ENCODE assay signal across 1 cellular context in the genomic region with DNA sequence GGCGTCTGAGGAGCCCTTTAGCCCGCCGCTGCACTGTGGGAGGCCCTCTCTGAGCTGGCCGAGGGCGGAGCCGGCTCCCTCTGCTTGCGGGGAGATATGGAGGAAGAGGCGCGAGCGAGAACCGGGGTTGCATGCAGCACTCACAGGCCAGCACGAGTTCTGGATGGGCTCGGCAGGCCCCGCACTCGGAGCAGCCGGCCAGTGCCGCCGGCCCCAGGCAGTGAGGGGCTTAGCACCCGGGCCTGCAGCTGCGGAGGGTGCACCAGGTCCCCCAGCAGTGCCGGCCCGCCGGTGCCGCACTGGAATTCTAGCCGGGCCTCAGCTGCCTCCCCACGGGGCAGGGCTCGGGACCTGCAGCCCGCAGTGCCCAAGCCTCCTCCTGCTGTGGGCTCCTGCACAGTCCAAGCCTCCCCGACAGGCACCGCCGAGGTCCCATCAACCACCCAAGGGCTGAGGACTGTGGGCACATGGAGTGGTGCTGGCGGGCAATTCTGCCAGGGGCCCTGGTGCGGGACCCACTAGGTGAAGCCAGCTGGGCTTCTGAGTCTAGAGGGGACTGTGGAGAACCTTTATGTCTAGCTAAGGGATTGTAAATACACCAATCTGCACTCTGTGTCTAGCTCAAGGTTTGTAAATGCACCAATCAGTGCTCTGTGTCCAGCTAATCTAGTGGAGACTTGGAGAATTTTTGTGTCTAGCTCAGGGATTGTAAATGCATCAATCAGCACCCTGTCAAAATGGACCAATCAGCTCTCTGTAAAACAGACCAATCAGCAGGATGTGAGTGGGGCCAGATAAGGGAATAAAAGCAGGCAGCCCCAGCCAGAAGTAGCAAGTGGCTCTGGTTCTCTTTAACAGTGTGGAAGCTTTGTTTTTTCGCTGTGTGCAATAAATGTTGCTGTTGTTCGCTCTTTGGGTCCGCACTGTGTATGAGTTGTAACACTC.
A peak's percentile ranks its signal among the peaks of the same experiment; 100 is the strongest.
TF ChIP-seq lines count a peak whose summit lies in the region.

No MANE protein-coding gene starts in this region.

TF ChIP-seq in K562, 482 proteins besides CTCF, POLR2A, EP300 and RAD21 (continued from another document):
- TF ChIP-seq, protein P1, sequence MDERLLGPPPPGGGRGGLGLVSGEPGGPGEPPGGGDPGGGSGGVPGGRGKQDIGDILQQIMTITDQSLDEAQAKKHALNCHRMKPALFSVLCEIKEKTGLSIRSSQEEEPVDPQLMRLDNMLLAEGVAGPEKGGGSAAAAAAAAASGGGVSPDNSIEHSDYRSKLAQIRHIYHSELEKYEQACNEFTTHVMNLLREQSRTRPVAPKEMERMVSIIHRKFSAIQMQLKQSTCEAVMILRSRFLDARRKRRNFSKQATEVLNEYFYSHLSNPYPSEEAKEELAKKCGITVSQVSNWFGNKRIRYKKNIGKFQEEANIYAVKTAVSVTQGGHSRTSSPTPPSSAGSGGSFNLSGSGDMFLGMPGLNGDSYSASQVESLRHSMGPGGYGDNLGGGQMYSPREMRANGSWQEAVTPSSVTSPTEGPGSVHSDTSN (CRISPR knock-in tag; IDR thresholded peaks at IDR 0.05; ENCODE audit: low read depth) = no peak
- TF ChIP-seq, protein P1 (tag; conservative IDR thresholded peaks at IDR 0.05; ENCODE audit: low read depth) = peak; percentile 79
- TF ChIP-seq, protein P2, sequence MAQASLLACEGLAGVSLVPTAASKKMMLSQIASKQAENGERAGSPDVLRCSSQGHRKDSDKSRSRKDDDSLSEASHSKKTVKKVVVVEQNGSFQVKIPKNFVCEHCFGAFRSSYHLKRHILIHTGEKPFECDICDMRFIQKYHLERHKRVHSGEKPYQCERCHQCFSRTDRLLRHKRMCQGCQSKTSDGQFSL (CRISPR knock-in tag; IDR thresholded peaks at IDR 0.05) = no peak
- TF ChIP-seq, protein P2 (tag; IDR thresholded peaks at IDR 0.05) = no peak
- peak; percentile 44; the same call in 1 of the 2 replicates for TF ChIP-seq ZNF316 (IDR thresholded peaks at IDR 0.05)
- TF ChIP-seq, protein P3, sequence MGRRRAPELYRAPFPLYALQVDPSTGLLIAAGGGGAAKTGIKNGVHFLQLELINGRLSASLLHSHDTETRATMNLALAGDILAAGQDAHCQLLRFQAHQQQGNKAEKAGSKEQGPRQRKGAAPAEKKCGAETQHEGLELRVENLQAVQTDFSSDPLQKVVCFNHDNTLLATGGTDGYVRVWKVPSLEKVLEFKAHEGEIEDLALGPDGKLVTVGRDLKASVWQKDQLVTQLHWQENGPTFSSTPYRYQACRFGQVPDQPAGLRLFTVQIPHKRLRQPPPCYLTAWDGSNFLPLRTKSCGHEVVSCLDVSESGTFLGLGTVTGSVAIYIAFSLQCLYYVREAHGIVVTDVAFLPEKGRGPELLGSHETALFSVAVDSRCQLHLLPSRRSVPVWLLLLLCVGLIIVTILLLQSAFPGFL (CRISPR knock-in tag; IDR thresholded peaks at IDR 0.05) = no peak
- TF ChIP-seq RBM25 (IDR thresholded peaks at IDR 0.05; ENCODE audit: low read depth, low read length, severe bottlenecking) = peak; percentile 29
- TF ChIP-seq, protein P4, sequence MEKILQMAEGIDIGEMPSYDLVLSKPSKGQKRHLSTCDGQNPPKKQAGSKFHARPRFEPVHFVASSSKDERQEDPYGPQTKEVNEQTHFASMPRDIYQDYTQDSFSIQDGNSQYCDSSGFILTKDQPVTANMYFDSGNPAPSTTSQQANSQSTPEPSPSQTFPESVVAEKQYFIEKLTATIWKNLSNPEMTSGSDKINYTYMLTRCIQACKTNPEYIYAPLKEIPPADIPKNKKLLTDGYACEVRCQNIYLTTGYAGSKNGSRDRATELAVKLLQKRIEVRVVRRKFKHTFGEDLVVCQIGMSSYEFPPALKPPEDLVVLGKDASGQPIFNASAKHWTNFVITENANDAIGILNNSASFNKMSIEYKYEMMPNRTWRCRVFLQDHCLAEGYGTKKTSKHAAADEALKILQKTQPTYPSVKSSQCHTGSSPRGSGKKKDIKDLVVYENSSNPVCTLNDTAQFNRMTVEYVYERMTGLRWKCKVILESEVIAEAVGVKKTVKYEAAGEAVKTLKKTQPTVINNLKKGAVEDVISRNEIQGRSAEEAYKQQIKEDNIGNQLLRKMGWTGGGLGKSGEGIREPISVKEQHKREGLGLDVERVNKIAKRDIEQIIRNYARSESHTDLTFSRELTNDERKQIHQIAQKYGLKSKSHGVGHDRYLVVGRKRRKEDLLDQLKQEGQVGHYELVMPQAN (IDR thresholded peaks at IDR 0.05; ENCODE audit: borderline replicate concordance) = no peak
- TF ChIP-seq MEIS2 (IDR thresholded peaks at IDR 0.05; ENCODE audit: partially characterized antibody) = peak; percentile 96
